ENCODE assay signal across 22 cellular contexts in genomic region chrX:96611619-96612362, GRCh38.
DNase-seq lines count a peak whose midpoint lies in the region; ATAC-seq and TF ChIP-seq lines count a peak whose summit lies in the region.
"Had no signal": no experiment of that assay in that cellular context is flagged by ENCODE, and none has a peak within 500 bp of the region (broad histone marks: within the 10 kb centered on the region; RNA-seq: fewer than 3 reads in every experiment).

No MANE protein-coding gene starts in this region.

- H3K27ac ChIP-seq in heart right ventricle, result no peak overlapping the region
- H3K27ac ChIP-seq: 22Rv1, lower lobe of right lung, thyroid gland had no signal

- TF ChIP-seq CTCF in fibroblast of mammary gland (conservative IDR thresholded peaks at IDR 0.05; ENCODE audit: control insufficient read depth, insufficient read depth, low read depth, low read length) (no peak), heart right ventricle (IDR thresholded peaks at IDR 0.05) (no peak), GM10266 (IDR thresholded peaks at IDR 0.05; ENCODE audit: control insufficient read depth, insufficient read depth, low read depth, missing control alignments) (no peak)

- WGBS in heart right ventricle, 2 donors, result 50 to 54% methylated on average over 3 of the region's 3 CpGs

- intact Hi-C loops in heart right ventricle (cut with DNase I), result no loop called here

- H3K36me3 ChIP-seq in heart right ventricle, result no peaks in the 10 kb centered on the region
- H3K36me3 ChIP-seq: lower lobe of right lung, thyroid gland had no signal

- ATAC-seq in heart right ventricle (no peak), HG03521 (IDR thresholded peaks at IDR 0.05; ENCODE audit: unreplicated experiment) (no peak), esophagus mucosa (no peak)
- ATAC-seq: activated CD4-positive, CD25-positive, alpha-beta regulatory T cell treated with anti-CD3 and anti-CD28 coated beads, Interleukin-2, amount 50 U/mL, for 24 hours; activated CD8-positive, alpha-beta memory T cell treated with anti-CD3 and anti-CD28 coated beads, Interleukin-2, amount 10 ng/mL, durations not matched to agents 7 days and 5 days; lower lobe of right lung; naive thymus-derived CD8-positive, alpha-beta T cell had no signal

- H3K4me3 ChIP-seq in fibroblast of mammary gland (ENCODE audit: control insufficient read depth, low read depth, low read length), result no peak overlapping the region
- H3K4me3 ChIP-seq in heart right ventricle, result no peak overlapping the region
- H3K4me3 ChIP-seq: lower lobe of right lung, thyroid gland had no signal

- no peaks in the 10 kb centered on the region for H3K9me3 ChIP-seq in heart right ventricle
- H3K9me3 ChIP-seq: lower lobe of right lung, thyroid gland had no signal

- no peaks in the 10 kb centered on the region for H3K4me1 ChIP-seq in heart right ventricle
- H3K4me1 ChIP-seq: lower lobe of right lung, thyroid gland had no signal

- DNase-seq in DMS 273 (lab: John Stamatoyannopoulos, UW; ENCODE audit: unreplicated experiment) (peak; percentile 5), DMS 273 treated with DMSO at 0.1 percent for 48 hours (lab: John Stamatoyannopoulos, UW) (no peak), amniotic epithelial cell (ENCODE audit: low read depth) (peak; percentile 2), fibroblast of mammary gland (ENCODE audit: low read depth) (peak; percentile 81), heart right ventricle (no peak), GM10266 (ENCODE audit: extremely low spot score) (no peak)
- DNase-seq: activated CD8-positive, alpha-beta memory T cell treated with anti-CD3 and anti-CD28 coated beads, Interleukin-2, amount 10 ng/mL, durations not matched to agents 7 days and 5 days; activated effector memory CD4-positive, alpha-beta T cell treated with Interleukin-2 at 50 U/mL for 16 hours; aorta; CD8-positive, alpha-beta memory T cell; immature natural killer cell; lower lobe of right lung; naive thymus-derived CD8-positive, alpha-beta T cell; NCI-H2029 treated with DMSO at 0.1 percent for 48 hours; NCI-H524 treated with DMSO at 0.1 percent for 48 hours; SIG-M5; stimulated activated CD4-positive, alpha-beta T cell treated with anti-CD3 and anti-CD28 coated beads, Interleukin-4, amount 100 ng/mL, for 4 hours; thyroid gland had no signal

- H3K27me3 ChIP-seq in heart right ventricle, result peaks cover 0 to 24% (median 0%) of the 10 kb centered on the region in 7 donors
- H3K27me3 ChIP-seq: thyroid gland had no signal

Comparison
In these comparisons a context has a peak if more than half of its experiments do, and no peak if none do; other contexts are left out.
1. DNase-seq: peak in DMS 273 (single experiment), amniotic epithelial cell (single experiment) and fibroblast of mammary gland (single experiment); none in DMS 273 treated with DMSO at 0.1 percent for 48 hours (single experiment), heart right ventricle (0 of 2) and GM10266 (single experiment).